Comparison of ENCODE assay signal across 8 cellular contexts in the genomic region with DNA sequence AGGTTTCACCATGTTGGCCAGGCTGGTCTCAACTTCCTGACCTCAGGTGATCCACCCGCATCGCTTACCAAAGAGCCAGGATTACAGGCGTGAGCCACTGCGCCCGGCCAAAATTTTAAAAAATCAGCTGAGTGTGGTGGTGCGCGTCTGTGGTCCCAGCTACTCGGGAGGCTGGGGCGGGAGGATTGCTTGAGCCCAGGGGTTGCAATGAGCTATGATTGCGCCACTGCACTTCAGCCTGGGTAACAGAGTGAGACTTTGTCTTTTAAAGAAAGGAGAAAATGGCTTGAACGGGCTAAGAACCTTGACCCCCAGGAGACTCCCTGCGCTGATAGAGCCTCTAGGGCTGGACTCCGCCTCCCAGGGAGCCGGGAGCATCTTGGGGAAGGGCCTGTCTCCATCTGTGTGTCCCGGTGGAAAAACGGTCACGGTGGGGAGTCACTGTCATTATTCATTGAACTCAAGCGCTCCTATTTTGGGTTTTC. TPM values are rescaled to one million over a fixed set of nuclear protein-coding genes. Genes with fewer than 3 reads are reported as not detected.
DNase-seq lines count a peak whose midpoint lies in the region; ATAC-seq and TF ChIP-seq lines count a peak whose summit lies in the region.

No MANE protein-coding gene starts in this region.

- peak overlapping the region; percentile 97 for H3K27ac Mint-ChIP-seq in neural crest cell (ENCODE audit: unreplicated experiment)

- H3K9ac ChIP-seq in HCT116 (ENCODE audit: low read length): peak overlapping the region; percentile 73

- peak; percentile 24 for ATAC-seq in HCT116

- POLR2A ChIA-PET in HCT116 (lab: Charles Lee): interaction anchor here (0.9 to 1.4 kb wide), 2 partner anchors 9 to 11 kb away, joined by 6 to 8 read pairs; no protein-coding TSS in a partner anchor
- POLR2A ChIA-PET in RWPE1 (lab: Yijun Ruan, JAX; ENCODE audit: low non-redundant PET): interaction anchor here (0.6 kb wide), 1 partner anchor 673 kb away, joined by 3 read pairs; no protein-coding TSS in a partner anchor

- intact Hi-C loops in HCT116 (cut with micrococcal nuclease): no loop called here

- no peaks in the 10 kb centered on the region for H3K9me3 ChIP-seq in HCT116 (ENCODE audit: control insufficient read depth in 1 of 2, insufficient read depth in 1 of 2, low read depth in 1 of 2, low read length in 2 of 2)

- no peak for TF ChIP-seq RAD21 in HCT116 (IDR thresholded peaks at IDR 0.05; ENCODE audit: low read depth)

- TF ChIP-seq CTCF in GM12875 (IDR thresholded peaks at IDR 0.05; ENCODE audit: borderline replicate concordance, insufficient read depth, low read depth, low read length) (no peak), HCT116 (IDR thresholded peaks at IDR 0.05 in 2 of 3, conservative IDR thresholded peaks at IDR 0.05 in 1 of 3; ENCODE audit: borderline replicate concordance in 1 of 3, insufficient read depth in 1 of 3, low read depth in 2 of 3, low read length in 2 of 3) (no peak), RWPE1 (conservative IDR thresholded peaks at IDR 0.05; ENCODE audit: low read depth) (no peak), neural crest cell (conservative IDR thresholded peaks at IDR 0.05) (no peak)

- H4K20me1 ChIP-seq in HCT116 (ENCODE audit: insufficient read depth): no peaks in the 10 kb centered on the region

- H3K27me3 Mint-ChIP-seq in neural crest cell (ENCODE audit: low read depth): no peaks in the 10 kb centered on the region

- RAD21 ChIA-PET in HCT116 (lab: Charles Lee; ENCODE audit: low non-redundant PET in 1 of 2, low total read pairs in 2 of 2, uncharacterized antibody in 2 of 2, unreplicated experiment in 2 of 2): no interaction called here

- peaks cover 11 to 14% of the 10 kb centered on the region in 2 experiments; a peak in 3 of 4 replicates for H3K4me1 ChIP-seq in HCT116 (ENCODE audit: control insufficient read depth in 1 of 2, insufficient read depth in 2 of 2, low read length in 2 of 2)

- H3K27ac ChIP-seq in HCT116 (ENCODE audit: low read depth, low read length) (peak overlapping the region; percentile 48), RWPE1 (peak overlapping the region; percentile 96), epithelial cell of prostate (peak overlapping the region; percentile 75)

- no peak for TF ChIP-seq POLR2A in HCT116 (IDR thresholded peaks at IDR 0.05; ENCODE audit: borderline replicate concordance, extremely low read depth, insufficient read depth, insufficient read length)

- peak overlapping the region; percentile 96 for H3K4me3 Mint-ChIP-seq in neural crest cell

- peaks cover 16% of the 10 kb centered on the region for H3K4me1 Mint-ChIP-seq in neural crest cell

- no peaks in the 10 kb centered on the region for H3K9me2 ChIP-seq in HCT116 (ENCODE audit: insufficient read depth)

- H3K4me3 ChIP-seq in GM12875 (ENCODE audit: low read depth, low read length) (peak overlapping the region; percentile 72), HCT116 (replicated peaks in 1 of 2; ENCODE audit: low read depth in 1 of 2, low read length in 2 of 2) (peak overlapping the region; percentile 66 to 80)

- no peaks in the 10 kb centered on the region for H3K36me3 Mint-ChIP-seq in neural crest cell (ENCODE audit: low read depth)

- no peaks in the 10 kb centered on the region for H3K36me3 ChIP-seq in HCT116 (ENCODE audit: control insufficient read depth in 1 of 2, insufficient read depth in 2 of 2, low read length in 2 of 2)

- CTCF ChIA-PET in HCT116 (lab: Charles Lee): no interaction called here
- CTCF ChIA-PET in RWPE1 (lab: Yijun Ruan, JAX): no interaction called here

- DNase-seq in HCT116 (ENCODE audit: low read depth, low spot score): no peak
- no peak for DNase-seq in RWPE1 (ENCODE audit: low spot score)
- no peak for DNase-seq in epithelial cell of prostate (ENCODE audit: low read depth, low spot score)
- DNase-seq in neural crest cell (ENCODE audit: low read depth, low spot score): no peak
- no peak for DNase-seq in GOT3 (lab: John Stamatoyannopoulos, UW)
- DNase-seq in middle frontal gyrus (ENCODE audit: extremely low spot score, low spot score): no peak
- DNase-seq in stimulated activated CD4-positive, alpha-beta T cell treated with anti-CD3 and anti-CD28 coated beads, Interleukin-15, amount 100 ng/mL, for 24 hours: no peak

- no peaks in the 10 kb centered on the region for H3K9me3 Mint-ChIP-seq in neural crest cell

- H2AFZ ChIP-seq in HCT116 (ENCODE audit: low read depth, low read length, poor library complexity, severe bottlenecking): peak overlapping the region; percentile 70

- H3K4me2 ChIP-seq in HCT116 (ENCODE audit: low read length): peak overlapping the region; percentile 95

- no peaks in the 10 kb centered on the region for H3K79me2 ChIP-seq in HCT116 (ENCODE audit: insufficient read depth, low read length)

- BruUV-seq in HCT116 (replicated peaks; lab: Mats Ljungman, UMichigan): TSS peak; percentile 100

- no peaks in the 10 kb centered on the region for H3K27me3 ChIP-seq in HCT116 (ENCODE audit: insufficient read depth, low read length)

TF ChIP-seq in HCT116, 20 proteins besides CTCF, POLR2A, EP300 and RAD21:
- TF ChIP-seq, protein P1, sequence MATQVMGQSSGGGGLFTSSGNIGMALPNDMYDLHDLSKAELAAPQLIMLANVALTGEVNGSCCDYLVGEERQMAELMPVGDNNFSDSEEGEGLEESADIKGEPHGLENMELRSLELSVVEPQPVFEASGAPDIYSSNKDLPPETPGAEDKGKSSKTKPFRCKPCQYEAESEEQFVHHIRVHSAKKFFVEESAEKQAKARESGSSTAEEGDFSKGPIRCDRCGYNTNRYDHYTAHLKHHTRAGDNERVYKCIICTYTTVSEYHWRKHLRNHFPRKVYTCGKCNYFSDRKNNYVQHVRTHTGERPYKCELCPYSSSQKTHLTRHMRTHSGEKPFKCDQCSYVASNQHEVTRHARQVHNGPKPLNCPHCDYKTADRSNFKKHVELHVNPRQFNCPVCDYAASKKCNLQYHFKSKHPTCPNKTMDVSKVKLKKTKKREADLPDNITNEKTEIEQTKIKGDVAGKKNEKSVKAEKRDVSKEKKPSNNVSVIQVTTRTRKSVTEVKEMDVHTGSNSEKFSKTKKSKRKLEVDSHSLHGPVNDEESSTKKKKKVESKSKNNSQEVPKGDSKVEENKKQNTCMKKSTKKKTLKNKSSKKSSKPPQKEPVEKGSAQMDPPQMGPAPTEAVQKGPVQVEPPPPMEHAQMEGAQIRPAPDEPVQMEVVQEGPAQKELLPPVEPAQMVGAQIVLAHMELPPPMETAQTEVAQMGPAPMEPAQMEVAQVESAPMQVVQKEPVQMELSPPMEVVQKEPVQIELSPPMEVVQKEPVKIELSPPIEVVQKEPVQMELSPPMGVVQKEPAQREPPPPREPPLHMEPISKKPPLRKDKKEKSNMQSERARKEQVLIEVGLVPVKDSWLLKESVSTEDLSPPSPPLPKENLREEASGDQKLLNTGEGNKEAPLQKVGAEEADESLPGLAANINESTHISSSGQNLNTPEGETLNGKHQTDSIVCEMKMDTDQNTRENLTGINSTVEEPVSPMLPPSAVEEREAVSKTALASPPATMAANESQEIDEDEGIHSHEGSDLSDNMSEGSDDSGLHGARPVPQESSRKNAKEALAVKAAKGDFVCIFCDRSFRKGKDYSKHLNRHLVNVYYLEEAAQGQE (IDR thresholded peaks at IDR 0.05; ENCODE audit: low read depth): no peak
- TF ChIP-seq SP1 (IDR thresholded peaks at IDR 0.05; ENCODE audit: low read depth) (no peak), EGR1 (IDR thresholded peaks at IDR 0.05; ENCODE audit: low read depth) (no peak), YY1 (IDR thresholded peaks at IDR 0.05; ENCODE audit: extremely low read depth, insufficient replicate concordance, low read depth, low read length) (no peak), TCF7L2 (IDR thresholded peaks at IDR 0.05; ENCODE audit: borderline replicate concordance, extremely low read depth, insufficient read depth, insufficient read length) (no peak), FOSL1 (IDR thresholded peaks at IDR 0.05; ENCODE audit: low read depth) (no peak), ZFX (IDR thresholded peaks at IDR 0.05) (no peak), CBX3 (IDR thresholded peaks at IDR 0.05; ENCODE audit: low read depth) (no peak), SRF (IDR thresholded peaks at IDR 0.05; ENCODE audit: low read depth) (no peak), EZH2phosphoT487 (IDR thresholded peaks at IDR 0.05; ENCODE audit: borderline replicate concordance) (no peak), EZH2 (IDR thresholded peaks at IDR 0.05) (no peak), JUND (IDR thresholded peaks at IDR 0.05) (no peak), ZNF274 (IDR thresholded peaks at IDR 0.05; ENCODE audit: low read depth, low read length) (no peak), CEBPB (IDR thresholded peaks at IDR 0.05; ENCODE audit: low read depth) (no peak)
- TF ChIP-seq, protein P2, sequence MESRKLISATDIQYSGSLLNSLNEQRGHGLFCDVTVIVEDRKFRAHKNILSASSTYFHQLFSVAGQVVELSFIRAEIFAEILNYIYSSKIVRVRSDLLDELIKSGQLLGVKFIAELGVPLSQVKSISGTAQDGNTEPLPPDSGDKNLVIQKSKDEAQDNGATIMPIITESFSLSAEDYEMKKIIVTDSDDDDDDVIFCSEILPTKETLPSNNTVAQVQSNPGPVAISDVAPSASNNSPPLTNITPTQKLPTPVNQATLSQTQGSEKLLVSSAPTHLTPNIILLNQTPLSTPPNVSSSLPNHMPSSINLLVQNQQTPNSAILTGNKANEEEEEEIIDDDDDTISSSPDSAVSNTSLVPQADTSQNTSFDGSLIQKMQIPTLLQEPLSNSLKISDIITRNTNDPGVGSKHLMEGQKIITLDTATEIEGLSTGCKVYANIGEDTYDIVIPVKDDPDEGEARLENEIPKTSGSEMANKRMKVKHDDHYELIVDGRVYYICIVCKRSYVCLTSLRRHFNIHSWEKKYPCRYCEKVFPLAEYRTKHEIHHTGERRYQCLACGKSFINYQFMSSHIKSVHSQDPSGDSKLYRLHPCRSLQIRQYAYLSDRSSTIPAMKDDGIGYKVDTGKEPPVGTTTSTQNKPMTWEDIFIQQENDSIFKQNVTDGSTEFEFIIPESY (IDR thresholded peaks at IDR 0.05; ENCODE audit: extremely low read depth, insufficient replicate concordance, low read length): no peak
- TF ChIP-seq, protein P3, sequence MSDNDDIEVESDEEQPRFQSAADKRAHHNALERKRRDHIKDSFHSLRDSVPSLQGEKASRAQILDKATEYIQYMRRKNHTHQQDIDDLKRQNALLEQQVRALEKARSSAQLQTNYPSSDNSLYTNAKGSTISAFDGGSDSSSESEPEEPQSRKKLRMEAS (IDR thresholded peaks at IDR 0.05): no peak

RNA-seq across cellular contexts. Expression of a gene that starts 0.8 kb away (rescaled TPM):
- 3.9 TPM for total RNA-seq in HCT116 (2021; ENCODE audit: unreplicated experiment)
- 1.9 and 2.6 TPM in 2 replicates for polyA plus RNA-seq in HCT116 (2012)
- 16.8 and 20.2 TPM in 2 replicates for total RNA-seq in neural crest cell
